Comparison of ENCODE assay signal across 25 cellular contexts in the genomic region with DNA sequence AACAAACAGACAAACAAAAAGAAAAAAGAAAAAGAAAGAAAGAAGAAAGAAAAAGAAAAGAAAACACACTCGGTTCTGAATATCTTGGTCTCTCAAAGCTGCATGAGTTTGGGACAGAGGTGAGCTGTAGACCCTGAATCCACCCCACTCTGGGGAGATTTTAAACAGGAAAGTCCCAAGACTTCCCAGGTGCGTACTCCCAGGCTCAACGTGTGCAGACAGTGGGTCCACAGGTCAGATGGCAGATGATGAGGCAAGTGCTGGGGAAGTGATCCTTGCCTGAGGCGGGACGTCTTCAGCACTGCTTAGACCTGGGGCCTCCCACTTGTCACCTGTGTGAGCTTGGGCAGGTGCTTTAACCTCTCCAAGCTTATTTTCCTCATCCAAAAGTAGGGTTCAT. TPM values are rescaled to one million over a fixed set of nuclear protein-coding genes. Genes with fewer than 3 reads are reported as not detected.
DNase-seq lines count a peak whose midpoint lies in the region; ATAC-seq, FAIRE-seq and TF ChIP-seq lines count a peak whose summit lies in the region.
"Had no signal": no experiment of that assay in that cellular context is flagged by ENCODE, and none has a peak within 500 bp of the region (broad histone marks: within the 10 kb centered on the region; RNA-seq: fewer than 3 reads in every experiment).

No MANE protein-coding gene starts in this region.

- H3K27me3 ChIP-seq in IMR-90 (ENCODE audit: control insufficient read depth, insufficient read depth, low read length) = no peaks in the 10 kb centered on the region
- H3K27me3 ChIP-seq in H1 (replicated peaks in 1 of 4; ENCODE audit: control insufficient read depth in 3 of 4, extremely low read depth in 1 of 4, insufficient read depth in 3 of 4, low read length in 3 of 4) = no peaks in the 10 kb centered on the region
- H3K27me3 ChIP-seq in vagina = no peaks in the 10 kb centered on the region
- H3K27me3 ChIP-seq: BE2C had no signal

- CTCF ChIA-PET in IMR-90 (lab: Yijun Ruan, JAX) (interaction anchor here (1.1 kb wide), 1 partner anchor 9 kb away, joined by 3 read pairs; no protein-coding TSS in a partner anchor), H1 (lab: Charles Lee; ENCODE audit: partially characterized antibody) (interaction anchor here (0.7 to 7.7 kb wide), 9 partner anchors 9 to 391 kb away, joined by 3 to 105 read pairs (median 3); a partner anchor contains a TSS), RWPE1 (lab: Yijun Ruan, JAX) (no interaction called here)

- TF ChIP-seq CTCF in IMR-90 (conservative IDR thresholded peaks at IDR 0.05; ENCODE audit: low read depth, low read length) (no peak), H1 (IDR thresholded peaks at IDR 0.05; ENCODE audit: control extremely low read depth in 1 of 3, insufficient read depth in 1 of 3, low read depth in 1 of 3, low read length in 3 of 3) (no peak), vagina (IDR thresholded peaks at IDR 0.05) (no peak), RWPE1 (conservative IDR thresholded peaks at IDR 0.05; ENCODE audit: low read depth) (no peak), foreskin fibroblast (IDR thresholded peaks at IDR 0.05; ENCODE audit: low read depth, low read length) (no peak)

- H4K20me1 ChIP-seq in IMR-90 (ENCODE audit: insufficient read depth, low read length) (peaks cover 82% of the 10 kb centered on the region), H1 (replicated peaks in 1 of 2; ENCODE audit: control insufficient read depth in 1 of 2, insufficient read depth in 2 of 2, low read length in 2 of 2) (no peaks in the 10 kb centered on the region)

- TF ChIP-seq POLR2A in IMR-90 (IDR thresholded peaks at IDR 0.05; ENCODE audit: low read depth, low read length) = no peak
- TF ChIP-seq POLR2A in H1 (IDR thresholded peaks at IDR 0.05; ENCODE audit: control extremely low read depth in 1 of 2, low read depth in 2 of 2, low read length in 2 of 2) = no peak
- TF ChIP-seq POLR2A in vagina (IDR thresholded peaks at IDR 0.05) = no peak

- no peak overlapping the region for H3K18ac ChIP-seq in IMR-90 (ENCODE audit: low read depth, low read length)
- no peak overlapping the region for H3K18ac ChIP-seq in H1 (ENCODE audit: extremely low read depth, low read length)

- in situ Hi-C loops in IMR-90 (cut with MboI; ENCODE audit: low sequenced_read_pairs) = no loop called here

- H4K5ac ChIP-seq in IMR-90 (ENCODE audit: low read depth, low read length) = no peak overlapping the region
- no peak overlapping the region for H4K5ac ChIP-seq in H1 (ENCODE audit: insufficient read length, low read depth, low read length)

- H3K4ac ChIP-seq in IMR-90 (ENCODE audit: low read depth, low read length) (no peak overlapping the region), H1 (replicated peaks; ENCODE audit: insufficient read length, low read depth, low read length) (no peak overlapping the region)

- H3K4me2 ChIP-seq in IMR-90 (ENCODE audit: low read depth, low read length) (no peak overlapping the region), H1 (ENCODE audit: insufficient read depth in 1 of 2, low read depth in 2 of 2, low read length in 2 of 2) (no peak overlapping the region)
- H3K4me2 ChIP-seq: A549 had no signal

- no peaks in the 10 kb centered on the region; a peak in 1 of 4 replicates for H3K79me2 ChIP-seq in H1 (ENCODE audit: control insufficient read depth in 1 of 2, insufficient read depth in 2 of 2, low read length in 2 of 2)

- H3K9me1 ChIP-seq in IMR-90 (ENCODE audit: insufficient read depth, low read length) = peaks cover 40% of the 10 kb centered on the region

- peak overlapping the region; percentile 42; the same call in 1 of the 2 replicates for H3K27ac ChIP-seq in IMR-90 (ENCODE audit: insufficient read depth, low read length)
- no peak overlapping the region for H3K27ac ChIP-seq in H1 (ENCODE audit: low read depth, low read length)
- H3K27ac ChIP-seq in vagina = peak overlapping the region; percentile 79
- no peak overlapping the region for H3K27ac ChIP-seq in RWPE1
- H3K27ac ChIP-seq: A549 had no signal

- no peaks in the 10 kb centered on the region for H3K23me2 ChIP-seq in H1 (ENCODE audit: low read depth, low read length)

- no peak overlapping the region for H2AK5ac ChIP-seq in IMR-90 (ENCODE audit: low read depth, low read length)
- no peak overlapping the region for H2AK5ac ChIP-seq in H1 (ENCODE audit: low read depth, low read length)

- H2BK20ac ChIP-seq in IMR-90 (ENCODE audit: low read depth, low read length) = no peak overlapping the region
- H2BK20ac ChIP-seq in H1 (ENCODE audit: low read length) = 0 out of 2 replicates have a peak overlapping the region, but pooled peaks have one; percentile 3

- ATAC-seq in IMR-90 (ENCODE audit: low read depth) = no peak
- no peak for ATAC-seq in GM19023 (IDR thresholded peaks at IDR 0.05; ENCODE audit: unreplicated experiment)
- ATAC-seq: A549, HepG2, T-helper 17 cell had no signal

- no peak for TF ChIP-seq EP300 in H1 (IDR thresholded peaks at IDR 0.05; ENCODE audit: borderline replicate concordance in 1 of 2, low read depth in 2 of 2, low read length in 2 of 2)

- no peak overlapping the region for H2BK12ac ChIP-seq in H1 (ENCODE audit: low read depth, low read length)

- DNase-seq in ELF-1 (ENCODE audit: low read depth, low spot score) (peak; percentile 39), IMR-90 (no peak), H1 (ENCODE audit: low read depth in 1 of 2, low spot score in 2 of 2) (no peak), vagina (ENCODE audit: extremely low spot score in 2 of 2) (no peak), RWPE1 (ENCODE audit: low spot score) (no peak), foreskin fibroblast (no peak)
- DNase-seq: BE2C; CD4-positive, alpha-beta T cell; DND-41; H7; KBM-7; NCI-H1092 treated with DMSO at 0.1 percent for 48 hours; NCI-H146; NCI-H2029; NCI-H524 treated with DMSO at 0.1 percent for 48 hours; NCI-H82; OCI-M1; Right ventricle myocardium superior; SW 1271; T-helper 17 cell had no signal

- H3K4me3 ChIP-seq in IMR-90 (ENCODE audit: insufficient read depth, low read depth, low read length) = no peak overlapping the region
- no peak overlapping the region for H3K4me3 ChIP-seq in H1 (ENCODE audit: extremely low read depth in 1 of 4, insufficient read depth in 2 of 4, low read depth in 3 of 4, low read length in 4 of 4)
- no peak overlapping the region for H3K4me3 ChIP-seq in vagina
- no peak overlapping the region for H3K4me3 ChIP-seq in foreskin fibroblast (ENCODE audit: low read depth in 1 of 2, low read length in 2 of 2)
- H3K4me3 ChIP-seq: A549 had no signal

- no peak overlapping the region for H2AFZ ChIP-seq in IMR-90 (replicated peaks; ENCODE audit: low read length, poor library complexity)
- no peak overlapping the region for H2AFZ ChIP-seq in H1 (ENCODE audit: low read length)

- H4K8ac ChIP-seq in IMR-90 (ENCODE audit: low read depth in 2 of 2, low read length in 2 of 2) = no peak overlapping the region; a peak in 1 of 4 replicates
- no peak overlapping the region for H4K8ac ChIP-seq in H1 (ENCODE audit: extremely low read depth, insufficient read depth, low read length)

- H3K4me1 ChIP-seq in IMR-90 (ENCODE audit: control insufficient read depth, insufficient read depth, low read length) = peaks cover 35% of the 10 kb centered on the region
- H3K4me1 ChIP-seq in H1 (replicated peaks in 1 of 4; ENCODE audit: control insufficient read depth in 3 of 4, insufficient read depth in 4 of 4, low read length in 3 of 4) = peaks cover 17 to 21% (median 19%) of the 10 kb centered on the region in 4 experiments
- H3K4me1 ChIP-seq in vagina = peaks cover 45% of the 10 kb centered on the region
- H3K4me1 ChIP-seq: BE2C had no signal

- H3K36me3 ChIP-seq in IMR-90 (ENCODE audit: control insufficient read depth, insufficient read depth, low read length) = peaks cover 24% of the 10 kb centered on the region
- H3K36me3 ChIP-seq in H1 (ENCODE audit: control insufficient read depth in 2 of 4, insufficient read depth in 4 of 4, low read length in 3 of 4) = no peaks in the 10 kb centered on the region; a peak in 1 of 8 replicates
- no peaks in the 10 kb centered on the region for H3K36me3 ChIP-seq in vagina
- H3K36me3 ChIP-seq: BE2C had no signal

- no peak overlapping the region for H3K14ac ChIP-seq in IMR-90 (replicated peaks; ENCODE audit: low read depth, low read length)
- no peak overlapping the region for H3K14ac ChIP-seq in H1 (ENCODE audit: insufficient read length)

- dilution Hi-C loops in IMR-90 (cut with HindIII; ENCODE audit: low sequenced_read_pairs, unreplicated experiment) = no loop called here

- H3K23ac ChIP-seq in IMR-90 (ENCODE audit: low read depth, low read length) (no peak overlapping the region; the same call in 1 of the 2 replicates), H1 (ENCODE audit: insufficient read length) (no peak overlapping the region)

- H2BK5ac ChIP-seq in IMR-90 (ENCODE audit: low read depth, low read length, poor library complexity, severe bottlenecking) (no peak overlapping the region), H1 (ENCODE audit: low read depth, low read length) (no peak overlapping the region)

- H2BK15ac ChIP-seq in IMR-90 (ENCODE audit: low read depth, low read length) (no peak overlapping the region), H1 (ENCODE audit: low read length) (no peak overlapping the region)

- H3K9me3 ChIP-seq in IMR-90 (ENCODE audit: control insufficient read depth, insufficient read depth, low read length) (no peaks in the 10 kb centered on the region), H1 (ENCODE audit: insufficient read depth in 2 of 2, low read depth in 1 of 2, low read length in 1 of 2) (no peaks in the 10 kb centered on the region), vagina (no peaks in the 10 kb centered on the region)
- H3K9me3 ChIP-seq: A549, BE2C had no signal

- no peak for TF ChIP-seq RAD21 in IMR-90 (IDR thresholded peaks at IDR 0.05; ENCODE audit: low read length)
- no peak for TF ChIP-seq RAD21 in H1 (IDR thresholded peaks at IDR 0.05 in 1 of 2, conservative IDR thresholded peaks at IDR 0.05 in 1 of 2; ENCODE audit: low read depth in 2 of 2, low read length in 2 of 2)

- no peak overlapping the region for H2AK9ac ChIP-seq in IMR-90 (replicated peaks; ENCODE audit: low read depth, low read length, poor library complexity)

- no TSS peak for BruUV-seq in IMR-90 (replicated peaks; lab: Mats Ljungman, UMichigan)

- H3K9ac ChIP-seq in IMR-90 (ENCODE audit: low read depth, low read length) (no peak overlapping the region), H1 (replicated peaks in 1 of 4; ENCODE audit: extremely low read depth in 1 of 4, low read depth in 3 of 4, low read length in 3 of 4) (no peak overlapping the region; a peak in 1 of 7 replicates)

- FAIRE-seq in H1 (lab: Jason Lieb, UNC) = no peak
- FAIRE-seq: A549, GM19239, HepG2 had no signal

- no CpG with 5 or more reads among the region's 5 CpGs for WGBS in IMR-90 (ENCODE audit: extremely low coverage in 2 of 2, insufficient read length in 1 of 2), 2 experiments
- WGBS in H1 (ENCODE audit: extremely low coverage in 1 of 2, insufficient coverage in 1 of 2, insufficient read length in 1 of 2, insufficient replicate concordance in 2 of 2, low coverage in 1 of 2, low lambda C conversion rate in 2 of 2, missing lambda C conversion rate in 1 of 2), 2 experiments = 85% methylated on average over 5 of the region's 5 CpGs; no CpG with 5 or more reads in 1 of the 2 experiments

- POLR2A ChIA-PET in IMR-90 (lab: Charles Lee; ENCODE audit: unreplicated experiment) (no interaction called here), H1 (lab: Charles Lee; ENCODE audit: partially characterized antibody) (interaction anchor here (0.7 to 3.6 kb wide), 4 partner anchors 9 to 44 kb away, joined by 3 to 24 read pairs (median 11); no protein-coding TSS in a partner anchor), RWPE1 (lab: Yijun Ruan, JAX; ENCODE audit: low non-redundant PET) (no interaction called here)

- H3K79me1 ChIP-seq in IMR-90 (ENCODE audit: low read depth in 1 of 2, low read length in 2 of 2) = peaks cover 3 to 73% of the 10 kb centered on the region in 2 experiments; a peak in 3 of 4 replicates
- H3K79me1 ChIP-seq in H1 (ENCODE audit: low read depth, low read length) = no peaks in the 10 kb centered on the region; the same call in 1 of the 2 replicates

- no peak overlapping the region for H2BK120ac ChIP-seq in IMR-90 (ENCODE audit: low read depth, low read length)
- no peak overlapping the region for H2BK120ac ChIP-seq in H1 (replicated peaks; ENCODE audit: low read depth, low read length)

- intact Hi-C loops in IMR-90 (cut with micrococcal nuclease) = no loop called here
- intact Hi-C loops in vagina (cut with DNase I) = no loop called here

- H4K91ac ChIP-seq in IMR-90 (ENCODE audit: insufficient read depth, low read depth, low read length) (no peak overlapping the region), H1 (replicated peaks; ENCODE audit: insufficient read length, low read length) (no peak overlapping the region)

- no peak overlapping the region for H3K56ac ChIP-seq in IMR-90 (ENCODE audit: extremely low read depth, insufficient read depth, low read length)
- H3K56ac ChIP-seq in H1 (replicated peaks; ENCODE audit: insufficient read length, low read depth, low read length) = no peak overlapping the region

RNA-seq across cellular contexts. Expression of a gene that starts 9.3 kb away (rescaled TPM):
- total RNA-seq in IMR-90 (2012; rRNA removed) = 8.1 and 10.0 TPM in 2 replicates
- polyA plus RNA-seq in IMR-90 (2012; rRNA removed) = 76.9 and 82.3 TPM in 2 replicates
- polyA plus RNA-seq in IMR-90 (2012; cell fraction: cytosol; rRNA removed) = 85.0 and 112 TPM in 2 replicates
- polyA plus RNA-seq in IMR-90 (2012; cell fraction: nucleus; rRNA removed; ENCODE audit: low replicate concordance) = 50.1 and 52.2 TPM in 2 replicates
- total RNA-seq in H1 (2021; fragmentation: NEBNext Ultra II Directional; extraction: Animal tissue kit (Norgen Biotek cat#: 25700)) = 12.7 and 13.7 TPM in 2 replicates
- polyA plus RNA-seq in H1 (2011; rRNA removed) = 4.1 and 6.5 TPM in 2 replicates
- 1.8 TPM for polyA plus RNA-seq in H1 (2011; cell fraction: cytosol; rRNA removed)
- 5.0 TPM for polyA plus RNA-seq in H1 (2011; cell fraction: nucleus; rRNA removed)
- 10.0 to 16.5 TPM (median 14.4 TPM) in 4 replicates for polyA plus RNA-seq in H1 (2012, experiment 1 of 2)
- polyA plus RNA-seq in H1 (2012, experiment 2 of 2) = 13.8 TPM
- 19.3 TPM for polyA plus RNA-seq in H1 (2013, experiment 1 of 2)
- 23.2 TPM for polyA plus RNA-seq in H1 (2013, experiment 2 of 2)
- 2.3 and 5.3 TPM in 2 replicates for polyA minus RNA-seq in H1 (2011; rRNA and poly(A)+ RNA removed)
- polyA minus RNA-seq in H1 (2011; cell fraction: cytosol; rRNA and poly(A)+ RNA removed) = 8.2 TPM
- polyA minus RNA-seq in H1 (2011; cell fraction: nucleus; rRNA and poly(A)+ RNA removed) = 5.3 TPM
- 11.8 TPM for total RNA-seq in vagina
- total RNA-seq: CD4-positive, alpha-beta T cell; HepG2; SK-MEL-5; T-helper 17 cell had no signal
- polyA plus RNA-seq: HepG2 had no signal

Comparison
In these comparisons a context has a peak if more than half of its experiments do, and no peak if none do; other contexts are left out.
1. H3K27ac ChIP-seq: peak in IMR-90 (single experiment) and vagina (single experiment); none in H1 (single experiment) and RWPE1 (single experiment).